ENCODE assay signal across 12 cellular contexts in genomic region chr3:127674793-127675189, GRCh38. TPM values are rescaled to one million over a fixed set of nuclear protein-coding genes. Genes with fewer than 3 reads are reported as not detected.
A peak's percentile ranks its signal among the peaks of the same experiment; 100 is the strongest.
DNase-seq lines count a peak whose midpoint lies in the region; ATAC-seq lines count a peak whose summit lies in the region.
"Had no signal": no experiment of that assay in that cellular context is flagged by ENCODE, and none has a peak within 500 bp of the region (broad histone marks: within the 10 kb centered on the region; RNA-seq: fewer than 3 reads in every experiment).

No MANE protein-coding gene starts in this region.

- H3K4me3 ChIP-seq in rectal smooth muscle tissue (ENCODE audit: low read length), result peak overlapping the region; percentile 17
- H3K4me3 ChIP-seq: uterus had no signal

- H3K36me3 Mint-ChIP-seq in activated CD4-positive, alpha-beta memory T cell treated with anti-CD3 and anti-CD28 coated beads, Interleukin-2, amount 10 ng/mL, durations not matched to agents 7 days and 5 days (ENCODE audit: low read depth), result peaks cover 2% of the 10 kb centered on the region
- no peaks in the 10 kb centered on the region for H3K36me3 Mint-ChIP-seq in activated CD4-positive, alpha-beta memory T cell treated with anti-CD3 and anti-CD28 coated beads for 36 hours
- peaks cover 3% of the 10 kb centered on the region for H3K36me3 Mint-ChIP-seq in T-helper 17 cell (ENCODE audit: low read depth)

- POLR2A ChIA-PET in activated CD4-positive, alpha-beta memory T cell treated with anti-CD3 and anti-CD28 coated beads, Interleukin-2, amount 10 ng/mL, durations not matched to agents 7 days and 5 days (lab: Charles Lee), result interaction anchor here (1.0 kb wide), 1 partner anchor 78 kb away, joined by 3 read pairs; no protein-coding TSS in a partner anchor
- POLR2A ChIA-PET in activated CD4-positive, alpha-beta memory T cell treated with anti-CD3 and anti-CD28 coated beads for 36 hours (lab: Charles Lee), result no interaction called here

- CTCF ChIA-PET in activated CD4-positive, alpha-beta memory T cell treated with anti-CD3 and anti-CD28 coated beads, Interleukin-2, amount 10 ng/mL, durations not matched to agents 7 days and 5 days (lab: Charles Lee), result no interaction called here
- CTCF ChIA-PET in activated CD4-positive, alpha-beta memory T cell treated with anti-CD3 and anti-CD28 coated beads for 36 hours (lab: Charles Lee), result interaction anchor here (1.5 kb wide), 1 partner anchor 100 kb away, joined by 4 read pairs; no protein-coding TSS in a partner anchor

- DNase-seq in activated CD4-positive, alpha-beta memory T cell treated with anti-CD3 and anti-CD28 coated beads, Interleukin-2, amount 10 ng/mL, durations not matched to agents 7 days and 5 days, result peak; percentile 14
- DNase-seq in activated CD4-positive, alpha-beta memory T cell treated with anti-CD3 and anti-CD28 coated beads for 36 hours, result no peak
- DNase-seq in T-helper 17 cell, result no peak
- peak; percentile 36 for DNase-seq in islet precursor cell
- DNase-seq in medulla oblongata (ENCODE audit: extremely low spot score), result no peak
- DNase-seq in HT-29 (ENCODE audit: low spot score), result no peak
- no peak for DNase-seq in stimulated activated CD4-positive, alpha-beta T cell treated with anti-CD3 and anti-CD28 coated beads, Interleukin-4, amount 100 ng/mL, for 24 hours
- DNase-seq: esophagus squamous epithelium, small intestine had no signal

- no peaks in the 10 kb centered on the region for H3K9me3 Mint-ChIP-seq in activated CD4-positive, alpha-beta memory T cell treated with anti-CD3 and anti-CD28 coated beads, Interleukin-2, amount 10 ng/mL, durations not matched to agents 7 days and 5 days
- H3K9me3 Mint-ChIP-seq in activated CD4-positive, alpha-beta memory T cell treated with anti-CD3 and anti-CD28 coated beads for 36 hours, result no peaks in the 10 kb centered on the region

- H3K9me3 ChIP-seq in T-helper 17 cell (ENCODE audit: control insufficient read depth, low read length, poor library complexity, severe bottlenecking), result no peaks in the 10 kb centered on the region
- H3K9me3 ChIP-seq: esophagus squamous epithelium, uterus had no signal

- intact Hi-C loops in activated CD4-positive, alpha-beta memory T cell treated with anti-CD3 and anti-CD28 coated beads for 36 hours (cut with micrococcal nuclease), result loop anchor here (5.0 kb wide), 3 partner anchors 97 to 1757 kb away; partner anchors contain the start of gene EEFSEC

- peaks cover 3% of the 10 kb centered on the region for H3K4me1 ChIP-seq in rectal smooth muscle tissue (ENCODE audit: control insufficient read depth, insufficient read depth, low read length)

- H3K4me3 Mint-ChIP-seq in activated CD4-positive, alpha-beta memory T cell treated with anti-CD3 and anti-CD28 coated beads, Interleukin-2, amount 10 ng/mL, durations not matched to agents 7 days and 5 days, result peak overlapping the region; percentile 50
- no peak overlapping the region for H3K4me3 Mint-ChIP-seq in activated CD4-positive, alpha-beta memory T cell treated with anti-CD3 and anti-CD28 coated beads for 36 hours
- H3K4me3 Mint-ChIP-seq in T-helper 17 cell, result peak overlapping the region; percentile 94

- ATAC-seq in T-helper 17 cell, result no peak
- ATAC-seq: Panc1 had no signal

- peaks cover 5% of the 10 kb centered on the region for H3K36me3 ChIP-seq in rectal smooth muscle tissue (ENCODE audit: control insufficient read depth, insufficient read depth, low read length)
- H3K36me3 ChIP-seq: uterus had no signal

- H3K27me3 ChIP-seq in rectal smooth muscle tissue (ENCODE audit: control insufficient read depth, insufficient read depth, low read length), result no peaks in the 10 kb centered on the region
- H3K27me3 ChIP-seq: esophagus squamous epithelium, uterus had no signal

- no peaks in the 10 kb centered on the region for H3K27me3 Mint-ChIP-seq in activated CD4-positive, alpha-beta memory T cell treated with anti-CD3 and anti-CD28 coated beads, Interleukin-2, amount 10 ng/mL, durations not matched to agents 7 days and 5 days
- no peaks in the 10 kb centered on the region for H3K27me3 Mint-ChIP-seq in activated CD4-positive, alpha-beta memory T cell treated with anti-CD3 and anti-CD28 coated beads for 36 hours
- no peaks in the 10 kb centered on the region for H3K27me3 Mint-ChIP-seq in T-helper 17 cell

- H3K9ac ChIP-seq in rectal smooth muscle tissue (ENCODE audit: low read length), result no peak overlapping the region

- H3K4me1 Mint-ChIP-seq in activated CD4-positive, alpha-beta memory T cell treated with anti-CD3 and anti-CD28 coated beads, Interleukin-2, amount 10 ng/mL, durations not matched to agents 7 days and 5 days, result peaks cover 30% of the 10 kb centered on the region
- peaks cover 23% of the 10 kb centered on the region for H3K4me1 Mint-ChIP-seq in activated CD4-positive, alpha-beta memory T cell treated with anti-CD3 and anti-CD28 coated beads for 36 hours (ENCODE audit: low read depth)
- H3K4me1 Mint-ChIP-seq in T-helper 17 cell, result peaks cover 33% of the 10 kb centered on the region

- H3K27ac Mint-ChIP-seq in activated CD4-positive, alpha-beta memory T cell treated with anti-CD3 and anti-CD28 coated beads, Interleukin-2, amount 10 ng/mL, durations not matched to agents 7 days and 5 days, result no peak overlapping the region
- no peak overlapping the region for H3K27ac Mint-ChIP-seq in activated CD4-positive, alpha-beta memory T cell treated with anti-CD3 and anti-CD28 coated beads for 36 hours
- H3K27ac Mint-ChIP-seq in T-helper 17 cell, result peak overlapping the region; percentile 39

- no peak overlapping the region for H3K27ac ChIP-seq in rectal smooth muscle tissue (ENCODE audit: low read depth, low read length)

RNA-seq across cellular contexts. Expression of gene ABTB1, which starts 2.0 kb away (rescaled TPM):
- total RNA-seq in activated CD4-positive, alpha-beta memory T cell treated with anti-CD3 and anti-CD28 coated beads, Interleukin-2, amount 10 ng/mL, durations not matched to agents 7 days and 5 days, result 10 to 100 TPM; 34.3 to 38.8 TPM
- 10 to 100 TPM; 14.8 TPM for total RNA-seq in activated CD4-positive, alpha-beta memory T cell treated with anti-CD3 and anti-CD28 coated beads for 36 hours
- 10 to 100 TPM; 88.6 to 95.2 TPM for total RNA-seq in T-helper 17 cell
- 5.5 and 10.1 TPM in 2 replicates for total RNA-seq in HT-29 (2014; rRNA removed; shearing (Covaris generic))

RNA-seq across cellular contexts. Expression of gene PODXL2, which starts 45.8 kb away (rescaled TPM):
- 1 to 10 TPM in 1 of 2 experiments, under 1 TPM in 1; 0.95 to 1.1 TPM for total RNA-seq in activated CD4-positive, alpha-beta memory T cell treated with anti-CD3 and anti-CD28 coated beads, Interleukin-2, amount 10 ng/mL, durations not matched to agents 7 days and 5 days
- 1 to 10 TPM; 1.2 to 1.3 TPM for total RNA-seq in activated CD4-positive, alpha-beta memory T cell treated with anti-CD3 and anti-CD28 coated beads for 36 hours
- total RNA-seq in T-helper 17 cell, result 1 to 10 TPM; 4.8 to 5.5 TPM
- total RNA-seq in HT-29 (2014; rRNA removed; shearing (Covaris generic)), result 41.7 and 42.0 TPM in 2 replicates

Comparison
In these comparisons a context has a peak if more than half of its experiments do, and no peak if none do; other contexts are left out.
1. DNase-seq: peak in activated CD4-positive, alpha-beta memory T cell treated with anti-CD3 and anti-CD28 coated beads, Interleukin-2, amount 10 ng/mL, durations not matched to agents 7 days and 5 days (single experiment) and islet precursor cell (single experiment); none in activated CD4-positive, alpha-beta memory T cell treated with anti-CD3 and anti-CD28 coated beads for 36 hours (single experiment), T-helper 17 cell (0 of 3), medulla oblongata (single experiment), HT-29 (single experiment) and stimulated activated CD4-positive, alpha-beta T cell treated with anti-CD3 and anti-CD28 coated beads, Interleukin-4, amount 100 ng/mL, for 24 hours (single experiment).